2 cellular contexts compared by ENCODE assay signal in the genomic region with DNA sequence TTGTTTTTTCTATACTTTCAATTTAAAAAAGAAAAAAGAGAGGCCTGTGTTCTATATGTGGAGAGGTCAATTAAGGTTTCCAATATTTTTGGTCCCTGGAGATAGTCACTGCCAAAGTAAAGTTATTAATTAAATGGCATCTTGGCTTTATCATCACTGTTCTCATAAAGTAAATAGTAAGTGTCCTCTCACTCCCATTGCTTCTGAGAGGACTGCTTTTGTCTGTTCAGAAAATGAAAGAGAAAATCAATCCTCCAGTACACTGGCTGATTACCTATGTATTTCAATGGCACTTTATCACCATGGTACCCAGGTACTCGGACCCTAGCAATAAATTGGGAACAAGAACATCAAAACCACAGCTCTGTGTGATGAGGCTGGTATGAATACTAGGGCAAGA.
TF ChIP-seq lines count a peak whose summit lies in the region.

No MANE protein-coding gene starts in this region.

TF ChIP-seq in liver, 16 proteins besides CTCF, POLR2A, EP300 and RAD21 (continued from another document):
- TF ChIP-seq FOXA1 (IDR thresholded peaks at IDR 0.05): peak; percentile 17
- no peak for TF ChIP-seq TAF1 (conservative IDR thresholded peaks at IDR 0.05)
- peak; percentile 70 for TF ChIP-seq YY1 (IDR thresholded peaks at IDR 0.05)
- TF ChIP-seq, protein P1, sequence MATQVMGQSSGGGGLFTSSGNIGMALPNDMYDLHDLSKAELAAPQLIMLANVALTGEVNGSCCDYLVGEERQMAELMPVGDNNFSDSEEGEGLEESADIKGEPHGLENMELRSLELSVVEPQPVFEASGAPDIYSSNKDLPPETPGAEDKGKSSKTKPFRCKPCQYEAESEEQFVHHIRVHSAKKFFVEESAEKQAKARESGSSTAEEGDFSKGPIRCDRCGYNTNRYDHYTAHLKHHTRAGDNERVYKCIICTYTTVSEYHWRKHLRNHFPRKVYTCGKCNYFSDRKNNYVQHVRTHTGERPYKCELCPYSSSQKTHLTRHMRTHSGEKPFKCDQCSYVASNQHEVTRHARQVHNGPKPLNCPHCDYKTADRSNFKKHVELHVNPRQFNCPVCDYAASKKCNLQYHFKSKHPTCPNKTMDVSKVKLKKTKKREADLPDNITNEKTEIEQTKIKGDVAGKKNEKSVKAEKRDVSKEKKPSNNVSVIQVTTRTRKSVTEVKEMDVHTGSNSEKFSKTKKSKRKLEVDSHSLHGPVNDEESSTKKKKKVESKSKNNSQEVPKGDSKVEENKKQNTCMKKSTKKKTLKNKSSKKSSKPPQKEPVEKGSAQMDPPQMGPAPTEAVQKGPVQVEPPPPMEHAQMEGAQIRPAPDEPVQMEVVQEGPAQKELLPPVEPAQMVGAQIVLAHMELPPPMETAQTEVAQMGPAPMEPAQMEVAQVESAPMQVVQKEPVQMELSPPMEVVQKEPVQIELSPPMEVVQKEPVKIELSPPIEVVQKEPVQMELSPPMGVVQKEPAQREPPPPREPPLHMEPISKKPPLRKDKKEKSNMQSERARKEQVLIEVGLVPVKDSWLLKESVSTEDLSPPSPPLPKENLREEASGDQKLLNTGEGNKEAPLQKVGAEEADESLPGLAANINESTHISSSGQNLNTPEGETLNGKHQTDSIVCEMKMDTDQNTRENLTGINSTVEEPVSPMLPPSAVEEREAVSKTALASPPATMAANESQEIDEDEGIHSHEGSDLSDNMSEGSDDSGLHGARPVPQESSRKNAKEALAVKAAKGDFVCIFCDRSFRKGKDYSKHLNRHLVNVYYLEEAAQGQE (IDR thresholded peaks at IDR 0.05): peak; percentile 20
- no peak for TF ChIP-seq GABPA (IDR thresholded peaks at IDR 0.05 in 1 of 2, conservative IDR thresholded peaks at IDR 0.05 in 1 of 2)
- TF ChIP-seq, protein P2, sequence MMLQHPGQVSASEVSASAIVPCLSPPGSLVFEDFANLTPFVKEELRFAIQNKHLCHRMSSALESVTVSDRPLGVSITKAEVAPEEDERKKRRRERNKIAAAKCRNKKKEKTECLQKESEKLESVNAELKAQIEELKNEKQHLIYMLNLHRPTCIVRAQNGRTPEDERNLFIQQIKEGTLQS (IDR thresholded peaks at IDR 0.05): no peak
- TF ChIP-seq HNF4G (IDR thresholded peaks at IDR 0.05): peak; percentile 19
- TF ChIP-seq FOXA2 (IDR thresholded peaks at IDR 0.05): peak; percentile 68
- TF ChIP-seq NR2F2 (IDR thresholded peaks at IDR 0.05): no peak
- no peak for TF ChIP-seq SP1 (IDR thresholded peaks at IDR 0.05)
- TF ChIP-seq, protein P3, sequence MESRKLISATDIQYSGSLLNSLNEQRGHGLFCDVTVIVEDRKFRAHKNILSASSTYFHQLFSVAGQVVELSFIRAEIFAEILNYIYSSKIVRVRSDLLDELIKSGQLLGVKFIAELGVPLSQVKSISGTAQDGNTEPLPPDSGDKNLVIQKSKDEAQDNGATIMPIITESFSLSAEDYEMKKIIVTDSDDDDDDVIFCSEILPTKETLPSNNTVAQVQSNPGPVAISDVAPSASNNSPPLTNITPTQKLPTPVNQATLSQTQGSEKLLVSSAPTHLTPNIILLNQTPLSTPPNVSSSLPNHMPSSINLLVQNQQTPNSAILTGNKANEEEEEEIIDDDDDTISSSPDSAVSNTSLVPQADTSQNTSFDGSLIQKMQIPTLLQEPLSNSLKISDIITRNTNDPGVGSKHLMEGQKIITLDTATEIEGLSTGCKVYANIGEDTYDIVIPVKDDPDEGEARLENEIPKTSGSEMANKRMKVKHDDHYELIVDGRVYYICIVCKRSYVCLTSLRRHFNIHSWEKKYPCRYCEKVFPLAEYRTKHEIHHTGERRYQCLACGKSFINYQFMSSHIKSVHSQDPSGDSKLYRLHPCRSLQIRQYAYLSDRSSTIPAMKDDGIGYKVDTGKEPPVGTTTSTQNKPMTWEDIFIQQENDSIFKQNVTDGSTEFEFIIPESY (IDR thresholded peaks at IDR 0.05): no peak
- peak; percentile 68 to 80 for TF ChIP-seq RXRA (IDR thresholded peaks at IDR 0.05)

TF ChIP-seq in HepG2, 621 proteins besides CTCF, POLR2A, EP300 and RAD21:
- TF ChIP-seq, protein P4, sequence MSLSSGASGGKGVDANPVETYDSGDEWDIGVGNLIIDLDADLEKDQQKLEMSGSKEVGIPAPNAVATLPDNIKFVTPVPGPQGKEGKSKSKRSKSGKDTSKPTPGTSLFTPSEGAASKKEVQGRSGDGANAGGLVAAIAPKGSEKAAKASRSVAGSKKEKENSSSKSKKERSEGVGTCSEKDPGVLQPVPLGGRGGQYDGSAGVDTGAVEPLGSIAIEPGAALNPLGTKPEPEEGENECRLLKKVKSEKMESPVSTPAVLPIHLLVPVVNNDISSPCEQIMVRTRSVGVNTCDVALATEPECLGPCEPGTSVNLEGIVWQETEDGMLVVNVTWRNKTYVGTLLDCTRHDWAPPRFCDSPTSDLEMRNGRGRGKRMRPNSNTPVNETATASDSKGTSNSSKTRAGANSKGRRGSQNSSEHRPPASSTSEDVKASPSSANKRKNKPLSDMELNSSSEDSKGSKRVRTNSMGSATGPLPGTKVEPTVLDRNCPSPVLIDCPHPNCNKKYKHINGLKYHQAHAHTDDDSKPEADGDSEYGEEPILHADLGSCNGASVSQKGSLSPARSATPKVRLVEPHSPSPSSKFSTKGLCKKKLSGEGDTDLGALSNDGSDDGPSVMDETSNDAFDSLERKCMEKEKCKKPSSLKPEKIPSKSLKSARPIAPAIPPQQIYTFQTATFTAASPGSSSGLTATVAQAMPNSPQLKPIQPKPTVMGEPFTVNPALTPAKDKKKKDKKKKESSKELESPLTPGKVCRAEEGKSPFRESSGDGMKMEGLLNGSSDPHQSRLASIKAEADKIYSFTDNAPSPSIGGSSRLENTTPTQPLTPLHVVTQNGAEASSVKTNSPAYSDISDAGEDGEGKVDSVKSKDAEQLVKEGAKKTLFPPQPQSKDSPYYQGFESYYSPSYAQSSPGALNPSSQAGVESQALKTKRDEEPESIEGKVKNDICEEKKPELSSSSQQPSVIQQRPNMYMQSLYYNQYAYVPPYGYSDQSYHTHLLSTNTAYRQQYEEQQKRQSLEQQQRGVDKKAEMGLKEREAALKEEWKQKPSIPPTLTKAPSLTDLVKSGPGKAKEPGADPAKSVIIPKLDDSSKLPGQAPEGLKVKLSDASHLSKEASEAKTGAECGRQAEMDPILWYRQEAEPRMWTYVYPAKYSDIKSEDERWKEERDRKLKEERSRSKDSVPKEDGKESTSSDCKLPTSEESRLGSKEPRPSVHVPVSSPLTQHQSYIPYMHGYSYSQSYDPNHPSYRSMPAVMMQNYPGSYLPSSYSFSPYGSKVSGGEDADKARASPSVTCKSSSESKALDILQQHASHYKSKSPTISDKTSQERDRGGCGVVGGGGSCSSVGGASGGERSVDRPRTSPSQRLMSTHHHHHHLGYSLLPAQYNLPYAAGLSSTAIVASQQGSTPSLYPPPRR (CRISPR knock-in tag; IDR thresholded peaks at IDR 0.05; ENCODE audit: borderline replicate concordance): no peak
- TF ChIP-seq MEF2D (CRISPR knock-in tag; IDR thresholded peaks at IDR 0.05) (no peak), ASH2L (IDR thresholded peaks at IDR 0.05; ENCODE audit: insufficient read length, low read depth, low read length) (no peak), ZFP1 (CRISPR knock-in tag; IDR thresholded peaks at IDR 0.05) (no peak), GATAD2A (CRISPR knock-in tag; IDR thresholded peaks at IDR 0.05) (no peak)
- TF ChIP-seq, protein P5, sequence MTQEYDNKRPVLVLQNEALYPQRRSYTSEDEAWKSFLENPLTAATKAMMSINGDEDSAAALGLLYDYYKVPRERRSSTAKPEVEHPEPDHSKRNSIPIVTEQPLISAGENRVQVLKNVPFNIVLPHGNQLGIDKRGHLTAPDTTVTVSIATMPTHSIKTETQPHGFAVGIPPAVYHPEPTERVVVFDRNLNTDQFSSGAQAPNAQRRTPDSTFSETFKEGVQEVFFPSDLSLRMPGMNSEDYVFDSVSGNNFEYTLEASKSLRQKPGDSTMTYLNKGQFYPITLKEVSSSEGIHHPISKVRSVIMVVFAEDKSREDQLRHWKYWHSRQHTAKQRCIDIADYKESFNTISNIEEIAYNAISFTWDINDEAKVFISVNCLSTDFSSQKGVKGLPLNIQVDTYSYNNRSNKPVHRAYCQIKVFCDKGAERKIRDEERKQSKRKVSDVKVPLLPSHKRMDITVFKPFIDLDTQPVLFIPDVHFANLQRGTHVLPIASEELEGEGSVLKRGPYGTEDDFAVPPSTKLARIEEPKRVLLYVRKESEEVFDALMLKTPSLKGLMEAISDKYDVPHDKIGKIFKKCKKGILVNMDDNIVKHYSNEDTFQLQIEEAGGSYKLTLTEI (CRISPR knock-in tag; conservative IDR thresholded peaks at IDR 0.05): no peak
